ENCODE assay signal across 8 cellular contexts in genomic region chr14:22556990-22557623, GRCh38. TPM values are rescaled to one million over a fixed set of nuclear protein-coding genes. Genes with fewer than 3 reads are reported as not detected.
A peak's percentile ranks its signal among the peaks of the same experiment; 100 is the strongest.
DNase-seq lines count a peak whose midpoint lies in the region; ATAC-seq and FAIRE-seq lines count a peak whose summit lies in the region.

No MANE protein-coding gene starts in this region.

- no peaks in the 10 kb centered on the region for H4K20me1 ChIP-seq in Karpas-422 (ENCODE audit: insufficient read depth, low read depth, low read length)

- FAIRE-seq in frontal cortex (lab: Jason Lieb, UNC) = no peak

- peak overlapping the region; percentile 79 for H3K9ac ChIP-seq in Karpas-422 (ENCODE audit: low read length)

- no peaks in the 10 kb centered on the region for H3K79me2 ChIP-seq in Karpas-422 (ENCODE audit: low read length)

- peak; percentile 27 for ATAC-seq in GM21717 (IDR thresholded peaks at IDR 0.05; ENCODE audit: unreplicated experiment)

- DNase-seq in DMS 273 (lab: John Stamatoyannopoulos, UW; ENCODE audit: unreplicated experiment) (peak; percentile 90), Karpas-422 (peak; percentile 96), SJCRH30 (peak; percentile 84 to 89), frontal cortex (ENCODE audit: low spot score in 2 of 2) (peak; percentile 75 to 79), nucleus accumbens (lab: John Stamatoyannopoulos, UW) (peak in 53 of 56 donors; percentile 20 to 90 (median 73)), substantia nigra (lab: John Stamatoyannopoulos, UW) (peak in 48 of 49 donors; percentile 17 to 90 (median 70))
- DNase-seq in activated naive CD4-positive, alpha-beta T cell (lab: John Stamatoyannopoulos, UW) = peak; percentile 90 to 96 (median 94)

- H3K4me2 ChIP-seq in Karpas-422 (ENCODE audit: low read depth, low read length, poor library complexity, severe bottlenecking) = peak overlapping the region; percentile 84

- H2AFZ ChIP-seq in Karpas-422 (ENCODE audit: low read length) = peak overlapping the region; percentile 93

- H3K27ac ChIP-seq in Karpas-422 (ENCODE audit: low read length) = peak overlapping the region; percentile 81
- H3K27ac ChIP-seq in SJCRH30 = peak overlapping the region; percentile 36; the same call in 1 of the 2 replicates
- peak overlapping the region; percentile 36 for H3K27ac ChIP-seq in substantia nigra (ENCODE audit: low read depth, low read length, poor library complexity, severe bottlenecking)

- H3K9me3 ChIP-seq in Karpas-422 (ENCODE audit: low read length) (no peaks in the 10 kb centered on the region), SJCRH30 (replicated peaks) (no peaks in the 10 kb centered on the region)

- no peaks in the 10 kb centered on the region for H3K9me2 ChIP-seq in Karpas-422 (replicated peaks; ENCODE audit: insufficient read depth, low read length)

- H3K4me3 ChIP-seq in Karpas-422 (ENCODE audit: low read length) (peak overlapping the region; percentile 67), SJCRH30 (peak overlapping the region; percentile 36)

- H3K4me1 ChIP-seq in Karpas-422 (ENCODE audit: low read length) (peaks cover 32% of the 10 kb centered on the region), SJCRH30 (peaks cover 20% of the 10 kb centered on the region)

- H3K27me3 ChIP-seq in Karpas-422 (ENCODE audit: low read length) (no peaks in the 10 kb centered on the region), SJCRH30 (no peaks in the 10 kb centered on the region)

- H3K36me3 ChIP-seq in Karpas-422 (ENCODE audit: insufficient read depth, low read length) (no peaks in the 10 kb centered on the region), SJCRH30 (no peaks in the 10 kb centered on the region; the same call in 1 of the 2 replicates)

RNA-seq across cellular contexts. Expression of gene DAD1, which starts 31.9 kb away (rescaled TPM):
- 163 and 459 TPM in 2 replicates for total RNA-seq in Karpas-422 (2014; rRNA removed; shearing (Covaris generic); ENCODE audit: low replicate concordance)
- total RNA-seq in SJCRH30 (2014; rRNA removed; shearing (Covaris generic)) = 225 and 241 TPM in 2 replicates
- 89.7 TPM for total RNA-seq in frontal cortex

RNA-seq across cellular contexts. Expression of gene ABHD4, which starts 41.0 kb away (rescaled TPM):
- 3.8 and 6.1 TPM in 2 replicates for total RNA-seq in Karpas-422 (2014; rRNA removed; shearing (Covaris generic); ENCODE audit: low replicate concordance)
- total RNA-seq in SJCRH30 (2014; rRNA removed; shearing (Covaris generic)) = 6.1 and 7.2 TPM in 2 replicates
- 2.4 TPM for total RNA-seq in frontal cortex

Comparison
In these comparisons a context has a peak if more than half of its experiments do, and no peak if none do; other contexts are left out.
1. Peak in every context shown above with its lines: DNase-seq, ATAC-seq, H3K4me3 ChIP-seq and H3K27ac ChIP-seq.